Comparison of ENCODE assay signal across 2 cellular contexts in the genomic region with DNA sequence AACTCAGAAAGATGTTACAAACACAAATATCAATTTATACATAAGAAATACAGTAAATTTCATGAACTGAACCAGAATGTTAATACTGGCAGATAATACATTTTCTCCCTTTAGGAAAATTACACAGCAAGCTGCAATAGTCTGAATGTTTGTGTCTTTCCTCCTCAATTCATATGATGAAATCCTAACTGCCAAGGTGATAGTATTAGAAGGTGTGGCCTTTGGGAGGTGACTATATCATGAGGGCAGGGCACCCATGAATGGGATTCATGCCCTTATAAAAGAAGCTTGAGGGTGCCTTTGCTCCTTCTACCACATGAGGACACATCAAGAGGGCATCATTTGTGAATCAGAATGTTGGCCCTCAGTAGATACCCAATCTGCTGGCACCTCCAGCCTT.
TF ChIP-seq lines count a peak whose summit lies in the region.

No MANE protein-coding gene starts in this region.

TF ChIP-seq in GM23338, 12 proteins besides CTCF, POLR2A, EP300 and RAD21 (continues in another document):
- TF ChIP-seq EZH2phosphoT487 (IDR thresholded peaks at IDR 0.05; ENCODE audit: unreplicated experiment) (no peak), ZNF331 (CRISPR knock-in tag; IDR thresholded peaks at IDR 0.05; ENCODE audit: low read depth) (no peak), NANOG (IDR thresholded peaks at IDR 0.05; ENCODE audit: borderline replicate concordance) (no peak), JUNB (IDR thresholded peaks at IDR 0.05; ENCODE audit: unreplicated experiment) (no peak), ZNF114 (CRISPR knock-in tag; IDR thresholded peaks at IDR 0.05) (no peak), STAT1 (IDR thresholded peaks at IDR 0.05; ENCODE audit: unreplicated experiment) (no peak), EZH2 (IDR thresholded peaks at IDR 0.05; ENCODE audit: low read depth, unreplicated experiment) (no peak), CREB1 (CRISPR knock-in tag; IDR thresholded peaks at IDR 0.05; ENCODE audit: low read depth) (no peak), POLR2AphosphoS5 (IDR thresholded peaks at IDR 0.05; ENCODE audit: low read depth) (no peak)
- TF ChIP-seq, protein P1, sequence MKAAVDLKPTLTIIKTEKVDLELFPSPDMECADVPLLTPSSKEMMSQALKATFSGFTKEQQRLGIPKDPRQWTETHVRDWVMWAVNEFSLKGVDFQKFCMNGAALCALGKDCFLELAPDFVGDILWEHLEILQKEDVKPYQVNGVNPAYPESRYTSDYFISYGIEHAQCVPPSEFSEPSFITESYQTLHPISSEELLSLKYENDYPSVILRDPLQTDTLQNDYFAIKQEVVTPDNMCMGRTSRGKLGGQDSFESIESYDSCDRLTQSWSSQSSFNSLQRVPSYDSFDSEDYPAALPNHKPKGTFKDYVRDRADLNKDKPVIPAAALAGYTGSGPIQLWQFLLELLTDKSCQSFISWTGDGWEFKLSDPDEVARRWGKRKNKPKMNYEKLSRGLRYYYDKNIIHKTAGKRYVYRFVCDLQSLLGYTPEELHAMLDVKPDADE (IDR thresholded peaks at IDR 0.05): no peak
- TF ChIP-seq, protein P2, sequence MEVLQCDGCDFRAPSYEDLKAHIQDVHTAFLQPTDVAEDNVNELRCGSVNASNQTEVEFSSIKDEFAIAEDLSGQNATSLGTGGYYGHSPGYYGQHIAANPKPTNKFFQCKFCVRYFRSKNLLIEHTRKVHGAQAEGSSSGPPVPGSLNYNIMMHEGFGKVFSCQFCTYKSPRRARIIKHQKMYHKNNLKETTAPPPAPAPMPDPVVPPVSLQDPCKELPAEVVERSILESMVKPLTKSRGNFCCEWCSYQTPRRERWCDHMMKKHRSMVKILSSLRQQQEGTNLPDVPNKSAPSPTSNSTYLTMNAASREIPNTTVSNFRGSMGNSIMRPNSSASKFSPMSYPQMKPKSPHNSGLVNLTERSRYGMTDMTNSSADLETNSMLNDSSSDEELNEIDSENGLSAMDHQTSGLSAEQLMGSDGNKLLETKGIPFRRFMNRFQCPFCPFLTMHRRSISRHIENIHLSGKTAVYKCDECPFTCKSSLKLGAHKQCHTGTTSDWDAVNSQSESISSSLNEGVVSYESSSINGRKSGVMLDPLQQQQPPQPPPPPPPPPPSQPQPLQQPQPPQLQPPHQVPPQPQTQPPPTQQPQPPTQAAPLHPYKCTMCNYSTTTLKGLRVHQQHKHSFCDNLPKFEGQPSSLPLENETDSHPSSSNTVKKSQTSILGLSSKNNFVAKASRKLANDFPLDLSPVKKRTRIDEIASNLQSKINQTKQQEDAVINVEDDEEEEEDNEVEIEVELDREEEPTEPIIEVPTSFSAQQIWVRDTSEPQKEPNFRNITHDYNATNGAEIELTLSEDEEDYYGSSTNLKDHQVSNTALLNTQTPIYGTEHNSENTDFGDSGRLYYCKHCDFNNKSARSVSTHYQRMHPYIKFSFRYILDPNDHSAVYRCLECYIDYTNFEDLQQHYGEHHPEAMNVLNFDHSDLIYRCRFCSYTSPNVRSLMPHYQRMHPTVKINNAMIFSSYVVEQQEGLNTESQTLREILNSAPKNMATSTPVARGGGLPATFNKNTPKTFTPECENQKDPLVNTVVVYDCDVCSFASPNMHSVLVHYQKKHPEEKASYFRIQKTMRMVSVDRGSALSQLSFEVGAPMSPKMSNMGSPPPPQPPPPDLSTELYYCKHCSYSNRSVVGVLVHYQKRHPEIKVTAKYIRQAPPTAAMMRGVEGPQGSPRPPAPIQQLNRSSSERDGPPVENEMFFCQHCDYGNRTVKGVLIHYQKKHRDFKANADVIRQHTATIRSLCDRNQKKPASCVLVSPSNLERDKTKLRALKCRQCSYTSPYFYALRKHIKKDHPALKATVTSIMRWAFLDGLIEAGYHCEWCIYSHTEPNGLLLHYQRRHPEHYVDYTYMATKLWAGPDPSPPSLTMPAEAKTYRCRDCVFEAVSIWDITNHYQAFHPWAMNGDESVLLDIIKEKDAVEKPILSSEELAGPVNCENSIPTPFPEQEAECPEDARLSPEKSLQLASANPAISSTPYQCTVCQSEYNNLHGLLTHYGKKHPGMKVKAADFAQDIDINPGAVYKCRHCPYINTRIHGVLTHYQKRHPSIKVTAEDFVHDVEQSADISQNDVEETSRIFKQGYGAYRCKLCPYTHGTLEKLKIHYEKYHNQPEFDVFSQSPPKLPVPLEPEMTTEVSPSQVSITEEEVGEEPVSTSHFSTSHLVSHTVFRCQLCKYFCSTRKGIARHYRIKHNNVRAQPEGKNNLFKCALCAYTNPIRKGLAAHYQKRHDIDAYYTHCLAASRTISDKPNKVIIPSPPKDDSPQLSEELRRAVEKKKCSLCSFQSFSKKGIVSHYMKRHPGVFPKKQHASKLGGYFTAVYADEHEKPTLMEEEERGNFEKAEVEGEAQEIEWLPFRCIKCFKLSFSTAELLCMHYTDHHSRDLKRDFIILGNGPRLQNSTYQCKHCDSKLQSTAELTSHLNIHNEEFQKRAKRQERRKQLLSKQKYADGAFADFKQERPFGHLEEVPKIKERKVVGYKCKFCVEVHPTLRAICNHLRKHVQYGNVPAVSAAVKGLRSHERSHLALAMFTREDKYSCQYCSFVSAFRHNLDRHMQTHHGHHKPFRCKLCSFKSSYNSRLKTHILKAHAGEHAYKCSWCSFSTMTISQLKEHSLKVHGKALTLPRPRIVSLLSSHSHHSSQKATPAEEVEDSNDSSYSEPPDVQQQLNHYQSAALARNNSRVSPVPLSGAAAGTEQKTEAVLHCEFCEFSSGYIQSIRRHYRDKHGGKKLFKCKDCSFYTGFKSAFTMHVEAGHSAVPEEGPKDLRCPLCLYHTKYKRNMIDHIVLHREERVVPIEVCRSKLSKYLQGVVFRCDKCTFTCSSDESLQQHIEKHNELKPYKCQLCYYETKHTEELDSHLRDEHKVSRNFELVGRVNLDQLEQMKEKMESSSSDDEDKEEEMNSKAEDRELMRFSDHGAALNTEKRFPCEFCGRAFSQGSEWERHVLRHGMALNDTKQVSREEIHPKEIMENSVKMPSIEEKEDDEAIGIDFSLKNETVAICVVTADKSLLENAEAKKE (CRISPR knock-in tag; IDR thresholded peaks at IDR 0.05): no peak

TF ChIP-seq in K562, 482 proteins besides CTCF, POLR2A, EP300 and RAD21:
- TF ChIP-seq FOXA1 (IDR thresholded peaks at IDR 0.05; ENCODE audit: borderline replicate concordance) (no peak), SUPT5H (IDR thresholded peaks at IDR 0.05) (no peak), TAF1 (IDR thresholded peaks at IDR 0.05; ENCODE audit: control insufficient read depth, extremely low read depth, insufficient read depth, low read length, severe bottlenecking) (no peak), CEBPB (tag; IDR thresholded peaks at IDR 0.05) (0 out of 2 replicates have a peak, but pooled peaks have one; percentile 9), ZBED1 (IDR thresholded peaks at IDR 0.05) (no peak), PRPF4 (IDR thresholded peaks at IDR 0.05; ENCODE audit: insufficient read depth, low read depth, low read length, poor library complexity, severe bottlenecking) (no peak), ZNF143 (CRISPR knock-in tag; IDR thresholded peaks at IDR 0.05) (no peak), STAT5B (CRISPR knock-in tag; IDR thresholded peaks at IDR 0.05) (no peak), ZC3H11A (IDR thresholded peaks at IDR 0.05; ENCODE audit: low read depth, low read length) (no peak), ZFP30 (CRISPR knock-in tag; IDR thresholded peaks at IDR 0.05; ENCODE audit: borderline replicate concordance) (no peak), CEBPG (CRISPR knock-in tag; IDR thresholded peaks at IDR 0.05) (no peak), CEBPG (tag; conservative IDR thresholded peaks at IDR 0.05 in 1 of 2, IDR thresholded peaks at IDR 0.05 in 1 of 2) (peak in 1 of 2 experiments; percentile 75; a peak in 2 of 4 replicates), SREBF1 (IDR thresholded peaks at IDR 0.05; ENCODE audit: borderline replicate concordance, low read depth, low read length) (no peak)
- TF ChIP-seq, protein P3, sequence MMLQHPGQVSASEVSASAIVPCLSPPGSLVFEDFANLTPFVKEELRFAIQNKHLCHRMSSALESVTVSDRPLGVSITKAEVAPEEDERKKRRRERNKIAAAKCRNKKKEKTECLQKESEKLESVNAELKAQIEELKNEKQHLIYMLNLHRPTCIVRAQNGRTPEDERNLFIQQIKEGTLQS (IDR thresholded peaks at IDR 0.05): peak; percentile 29; the same call in 1 of the 2 replicates
- TF ChIP-seq, protein P3 (CRISPR knock-in tag; conservative IDR thresholded peaks at IDR 0.05): no peak
- TF ChIP-seq, protein P4, sequence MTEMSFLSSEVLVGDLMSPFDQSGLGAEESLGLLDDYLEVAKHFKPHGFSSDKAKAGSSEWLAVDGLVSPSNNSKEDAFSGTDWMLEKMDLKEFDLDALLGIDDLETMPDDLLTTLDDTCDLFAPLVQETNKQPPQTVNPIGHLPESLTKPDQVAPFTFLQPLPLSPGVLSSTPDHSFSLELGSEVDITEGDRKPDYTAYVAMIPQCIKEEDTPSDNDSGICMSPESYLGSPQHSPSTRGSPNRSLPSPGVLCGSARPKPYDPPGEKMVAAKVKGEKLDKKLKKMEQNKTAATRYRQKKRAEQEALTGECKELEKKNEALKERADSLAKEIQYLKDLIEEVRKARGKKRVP (CRISPR knock-in tag; IDR thresholded peaks at IDR 0.05): no peak
- TF ChIP-seq, protein P5, sequence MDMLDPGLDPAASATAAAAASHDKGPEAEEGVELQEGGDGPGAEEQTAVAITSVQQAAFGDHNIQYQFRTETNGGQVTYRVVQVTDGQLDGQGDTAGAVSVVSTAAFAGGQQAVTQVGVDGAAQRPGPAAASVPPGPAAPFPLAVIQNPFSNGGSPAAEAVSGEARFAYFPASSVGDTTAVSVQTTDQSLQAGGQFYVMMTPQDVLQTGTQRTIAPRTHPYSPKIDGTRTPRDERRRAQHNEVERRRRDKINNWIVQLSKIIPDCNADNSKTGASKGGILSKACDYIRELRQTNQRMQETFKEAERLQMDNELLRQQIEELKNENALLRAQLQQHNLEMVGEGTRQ (CRISPR knock-in tag; IDR thresholded peaks at IDR 0.05): no peak
